28 cellular contexts compared by ENCODE assay signal in the genomic region with DNA sequence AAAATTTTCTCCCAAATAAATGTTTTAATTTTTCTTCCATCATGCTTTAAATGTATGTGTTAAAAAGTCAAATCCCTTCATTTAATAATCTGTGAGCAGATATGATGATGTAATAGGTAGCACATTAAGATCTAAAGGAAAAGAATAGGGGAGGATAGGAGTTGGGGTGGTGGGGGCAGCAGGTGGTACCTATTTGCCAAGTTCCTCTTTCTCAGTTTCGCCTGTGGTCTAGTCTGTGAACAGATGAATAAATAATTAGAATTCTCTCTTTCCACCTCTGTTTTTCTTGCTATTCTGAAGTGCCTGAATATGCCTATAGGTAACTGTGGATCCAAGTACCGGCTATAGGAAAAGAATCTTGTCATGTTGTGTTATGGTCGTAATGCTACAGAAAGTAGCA.
"Had no signal": no experiment of that assay in that cellular context is flagged by ENCODE, and none has a peak within 500 bp of the region (broad histone marks: within the 10 kb centered on the region; RNA-seq: fewer than 3 reads in every experiment).

No MANE protein-coding gene starts in this region.

- H3K27me3 Mint-ChIP-seq: activated naive CD8-positive, alpha-beta T cell treated with anti-CD3 and anti-CD28 coated beads, Interleukin-2, amount 10 ng/mL, durations not matched to agents 7 days and 5 days; activated T-cell treated with anti-CD3 and anti-CD28 coated beads, Interleukin-2, amount 50 U/mL, for 24 hours; activated T-helper 17 cell treated with anti-CD3 and anti-CD28 coated beads, Interleukin-2, amount 50 U/mL, for 72 hours; central memory CD8-positive, alpha-beta T cell; effector memory CD8-positive, alpha-beta T cell; natural killer cell treated with Interleukin-12 subunit alpha and Interleukin-12 subunit beta and Interleukin-15 and Interleukin-18, amount 100 ng/mL, for 72 hours; stimulated activated naive CD8-positive, alpha-beta T cell treated with anti-CD3 and anti-CD28 coated beads, Interleukin-15, Interleukin-2, amounts not matched to agents 100 ng/mL and 50 ng/mL, for 24 hours had no signal

- H3K27ac Mint-ChIP-seq: activated naive CD8-positive, alpha-beta T cell treated with anti-CD3 and anti-CD28 coated beads, Interleukin-2, amount 10 ng/mL, durations not matched to agents 7 days and 5 days; activated T-cell treated with anti-CD3 and anti-CD28 coated beads, Interleukin-2, amount 50 U/mL, for 24 hours; activated T-helper 17 cell treated with anti-CD3 and anti-CD28 coated beads, Interleukin-2, amount 50 U/mL, for 72 hours; effector memory CD8-positive, alpha-beta T cell; immature natural killer cell; mesothelial cell of epicardium; natural killer cell treated with Interleukin-12 subunit alpha and Interleukin-12 subunit beta and Interleukin-15 and Interleukin-18, amount 100 ng/mL, for 72 hours; stimulated activated naive CD8-positive, alpha-beta T cell treated with anti-CD3 and anti-CD28 coated beads, Interleukin-15, Interleukin-2, amounts not matched to agents 100 ng/mL and 50 ng/mL, for 24 hours had no signal

- ATAC-seq: activated T-helper 17 cell treated with anti-CD3 and anti-CD28 coated beads, Interleukin-2, amount 50 U/mL, for 72 hours; effector memory CD8-positive, alpha-beta T cell; esophagus mucosa; natural killer cell treated with Interleukin-12 subunit alpha and Interleukin-12 subunit beta and Interleukin-15 and Interleukin-18, amount 100 ng/mL, for 72 hours; pancreas; psoas muscle had no signal

- H3K4me1 Mint-ChIP-seq: activated naive CD8-positive, alpha-beta T cell treated with anti-CD3 and anti-CD28 coated beads, Interleukin-2, amount 10 ng/mL, durations not matched to agents 7 days and 5 days; activated T-helper 17 cell treated with anti-CD3 and anti-CD28 coated beads, Interleukin-2, amount 50 U/mL, for 72 hours; central memory CD8-positive, alpha-beta T cell; immature natural killer cell had no signal

- H3K27me3 ChIP-seq: breast epithelium, dorsolateral prefrontal cortex, hepatocyte, pancreas, right atrium auricular region, tibial artery had no signal

- H3K4me3 Mint-ChIP-seq: activated naive CD8-positive, alpha-beta T cell treated with anti-CD3 and anti-CD28 coated beads, Interleukin-2, amount 10 ng/mL, durations not matched to agents 7 days and 5 days; activated T-cell treated with anti-CD3 and anti-CD28 coated beads, Interleukin-2, amount 50 U/mL, for 24 hours; activated T-helper 17 cell treated with anti-CD3 and anti-CD28 coated beads, Interleukin-2, amount 50 U/mL, for 72 hours; central memory CD8-positive, alpha-beta T cell; effector memory CD8-positive, alpha-beta T cell; immature natural killer cell; mesothelial cell of epicardium; natural killer cell treated with Interleukin-12 subunit alpha and Interleukin-12 subunit beta and Interleukin-15 and Interleukin-18, amount 100 ng/mL, for 72 hours; stimulated activated naive CD8-positive, alpha-beta T cell treated with anti-CD3 and anti-CD28 coated beads, Interleukin-15, Interleukin-2, amounts not matched to agents 100 ng/mL and 50 ng/mL, for 24 hours had no signal

- H3K9me3 ChIP-seq: breast epithelium, left ventricle myocardium inferior, pancreas, psoas muscle, right atrium auricular region, tibial artery had no signal

- H2AFZ ChIP-seq: hepatocyte had no signal

- H3K36me3 ChIP-seq: breast epithelium, left ventricle myocardium inferior, pancreas, right atrium auricular region, tibial artery had no signal

- H3K9me3 Mint-ChIP-seq: activated naive CD8-positive, alpha-beta T cell treated with anti-CD3 and anti-CD28 coated beads, Interleukin-2, amount 10 ng/mL, durations not matched to agents 7 days and 5 days; activated T-helper 17 cell treated with anti-CD3 and anti-CD28 coated beads, Interleukin-2, amount 50 U/mL, for 72 hours; effector memory CD8-positive, alpha-beta T cell; mesothelial cell of epicardium; natural killer cell treated with Interleukin-12 subunit alpha and Interleukin-12 subunit beta and Interleukin-15 and Interleukin-18, amount 100 ng/mL, for 72 hours; stimulated activated naive CD8-positive, alpha-beta T cell treated with anti-CD3 and anti-CD28 coated beads, Interleukin-15, Interleukin-2, amounts not matched to agents 100 ng/mL and 50 ng/mL, for 24 hours had no signal

- H3K36me3 Mint-ChIP-seq: activated naive CD8-positive, alpha-beta T cell treated with anti-CD3 and anti-CD28 coated beads, Interleukin-2, amount 10 ng/mL, durations not matched to agents 7 days and 5 days; immature natural killer cell; mesothelial cell of epicardium; natural killer cell treated with Interleukin-12 subunit alpha and Interleukin-12 subunit beta and Interleukin-15 and Interleukin-18, amount 100 ng/mL, for 72 hours had no signal

- H3K4me3 ChIP-seq: breast epithelium, dorsolateral prefrontal cortex, hepatocyte, left ventricle myocardium inferior, pancreas, psoas muscle, right atrium auricular region, tibial artery had no signal

- H3K4me1 ChIP-seq: breast epithelium, left ventricle myocardium inferior, pancreas, psoas muscle, right atrium auricular region, tibial artery had no signal

- DNase-seq: activated CD4-positive, alpha-beta T cell treated with anti-CD3 and anti-CD28 coated beads for 1 hour; activated CD4-positive, alpha-beta T cell treated with anti-CD3 and anti-CD28 coated beads, Interleukin-2, amount 50 U/mL, for 4 hours; activated CD8-positive, alpha-beta memory T cell treated with anti-CD3 and anti-CD28 coated beads for 24 hours; activated CD8-positive, alpha-beta memory T cell treated with anti-CD3 and anti-CD28 coated beads, Interleukin-2, amount 50 U/mL, for 4 hours; activated naive CD4-positive, alpha-beta T cell treated with Interleukin-2 at 50 U/mL for 16 hours; activated naive CD8-positive, alpha-beta T cell treated with anti-CD3 and anti-CD28 coated beads, Interleukin-2, amount 10 ng/mL, durations not matched to agents 7 days and 5 days; activated T-cell treated with anti-CD3 and anti-CD28 coated beads, Interleukin-2, amount 50 U/mL, for 24 hours; amniotic stem cell; dorsolateral prefrontal cortex; effector memory CD8-positive, alpha-beta T cell; foreskin melanocyte; glutamatergic neuron; immature natural killer cell; left ventricle myocardium inferior; pancreas; psoas muscle; stimulated activated CD4-positive, alpha-beta T cell treated with anti-CD3 and anti-CD28 coated beads, Interleukin-4, amount 100 ng/mL, for 4 hours; T-helper 9 cell; tibial artery had no signal

- H3K27ac ChIP-seq: breast epithelium, dorsolateral prefrontal cortex, hepatocyte, left ventricle myocardium inferior, pancreas, psoas muscle, right atrium auricular region, tibial artery had no signal

- H3K79me2 ChIP-seq: hepatocyte had no signal

- H3K4me2 ChIP-seq: hepatocyte had no signal
